Comparison of ENCODE assay signal across 9 cellular contexts in the genomic region with DNA sequence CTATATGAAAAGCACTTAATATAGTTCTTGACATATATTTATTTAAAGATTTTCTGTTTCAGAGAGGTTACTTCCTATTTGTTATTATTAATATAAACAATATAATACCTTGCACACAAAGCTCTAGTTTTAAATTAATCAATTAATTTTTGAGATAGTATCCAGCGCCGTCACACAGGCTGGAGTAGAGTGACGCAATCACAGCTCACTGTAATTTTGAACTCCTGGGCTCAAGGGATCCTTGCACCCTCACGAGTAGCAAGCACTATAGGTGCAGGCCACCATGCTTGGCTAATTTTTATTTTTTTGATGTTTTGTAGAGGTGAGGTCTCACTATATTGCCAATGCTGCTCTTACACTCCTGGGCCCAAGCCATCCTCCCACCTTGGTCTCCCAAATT.
"Had no signal": no experiment of that assay in that cellular context is flagged by ENCODE, and none has a peak within 500 bp of the region (broad histone marks: within the 10 kb centered on the region; RNA-seq: fewer than 3 reads in every experiment).

No MANE protein-coding gene starts in this region.

- H3K4me1 ChIP-seq: HAP-1 had no signal

- H3K27ac Mint-ChIP-seq: GM23338, HFFc6 had no signal

- H3K9ac ChIP-seq: KMS-11 had no signal

- H3K4me1 Mint-ChIP-seq: GM23338 had no signal

- H3K9me3 ChIP-seq: HAP-1 had no signal

- H3K36me3 Mint-ChIP-seq: IgD-negative memory B cell had no signal

- H3K4me3 Mint-ChIP-seq: GM23338, HFFc6, IgD-negative memory B cell had no signal

- H3K27me3 Mint-ChIP-seq: IgD-negative memory B cell had no signal

- H3K4me3 ChIP-seq: GM23338, HAP-1 had no signal

- H3K27ac ChIP-seq: HL-60, KMS-11 had no signal

- H2AFZ ChIP-seq: GM23338 had no signal

- DNase-seq: H7, HFFc6, KBM-7 had no signal

- ATAC-seq: GM23338, HCT116 had no signal

- H3K9me3 Mint-ChIP-seq: GM23338, IgD-negative memory B cell had no signal

- H3K4me2 ChIP-seq: GM23338, KMS-11 had no signal

- H3K36me3 ChIP-seq: HAP-1 had no signal
